Comparison of ENCODE assay signal across 9 cellular contexts in the genomic region with DNA sequence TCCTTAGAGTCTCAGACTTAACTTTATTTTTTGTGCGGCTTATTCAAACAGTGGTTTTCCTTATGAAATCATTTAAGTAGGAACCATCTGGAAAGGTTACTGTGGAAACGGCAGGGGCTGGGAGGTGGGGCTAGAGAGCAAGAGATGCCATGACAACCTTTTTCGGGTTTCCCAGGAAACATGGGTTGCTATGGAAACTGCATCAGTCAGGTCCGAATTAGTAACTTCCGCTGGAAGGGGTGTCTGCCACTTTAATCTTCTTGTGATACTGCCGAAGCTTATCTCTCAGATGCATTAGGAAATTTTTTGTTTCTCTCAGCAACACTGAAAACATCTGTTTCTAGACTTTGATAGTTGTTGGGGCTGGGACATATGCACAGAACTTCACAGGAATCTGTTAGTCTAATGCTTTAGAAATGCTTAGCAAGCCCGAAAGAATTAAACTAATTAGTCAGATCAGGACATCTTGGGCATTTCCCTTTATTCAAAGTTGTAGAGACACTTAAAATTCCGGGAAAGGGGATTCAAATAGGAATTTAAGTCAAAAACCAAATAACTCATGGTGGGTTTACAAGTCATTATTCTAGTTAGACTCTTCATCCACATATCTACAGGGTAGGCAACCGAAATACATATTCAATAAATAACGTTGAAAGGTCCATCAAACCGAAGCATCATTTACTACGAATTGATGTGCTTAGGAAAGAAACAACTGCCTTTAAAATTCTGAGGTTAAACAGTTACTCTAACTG. TPM values are rescaled to one million over a fixed set of nuclear protein-coding genes. Genes with fewer than 3 reads are reported as not detected.
DNase-seq lines count a peak whose midpoint lies in the region; TF ChIP-seq lines count a peak whose summit lies in the region.
"Had no signal": no experiment of that assay in that cellular context is flagged by ENCODE, and none has a peak within 500 bp of the region (broad histone marks: within the 10 kb centered on the region; RNA-seq: fewer than 3 reads in every experiment).

No MANE protein-coding gene starts in this region.

- H3K27ac ChIP-seq in coronary artery (no peak overlapping the region), smooth muscle cell (ENCODE audit: low read depth) (peak overlapping the region; percentile 20)
- H3K27ac ChIP-seq: VCaP had no signal

- no peaks in the 10 kb centered on the region for H3K36me3 ChIP-seq in smooth muscle cell (ENCODE audit: low read depth)

- peak overlapping the region; percentile 94 for H3K4me2 ChIP-seq in smooth muscle cell

- peaks cover 8% of the 10 kb centered on the region; the same call in 1 of the 2 replicates for H3K4me1 Mint-ChIP-seq in HFFc6 (ENCODE audit: low read depth)

- peaks cover 15% of the 10 kb centered on the region for H3K9me3 Mint-ChIP-seq in HFFc6

- no peak overlapping the region for H2AFZ ChIP-seq in smooth muscle cell (ENCODE audit: low read depth)

- peaks cover 6% of the 10 kb centered on the region for H3K36me3 Mint-ChIP-seq in HFFc6 (ENCODE audit: low read depth)

- no peak overlapping the region for H3K27ac Mint-ChIP-seq in HFFc6

- H3K4me1 ChIP-seq in smooth muscle cell (ENCODE audit: low read depth): peaks cover 9% of the 10 kb centered on the region

- peaks cover 5% of the 10 kb centered on the region for H3F3A ChIP-seq in smooth muscle cell (ENCODE audit: low read depth)

- peak overlapping the region; percentile 49 for H3K9ac ChIP-seq in smooth muscle cell (ENCODE audit: low read depth)

- no peak overlapping the region for H3K4me3 Mint-ChIP-seq in HFFc6

- peaks cover 25% of the 10 kb centered on the region for H3K27me3 ChIP-seq in smooth muscle cell (ENCODE audit: low read depth)

- peaks cover 10% of the 10 kb centered on the region for H3K79me2 ChIP-seq in smooth muscle cell (ENCODE audit: low read depth)

- H3K27me3 Mint-ChIP-seq in HFFc6 (ENCODE audit: insufficient read depth): peaks cover 20% of the 10 kb centered on the region

- H3K9me3 ChIP-seq in smooth muscle cell (replicated peaks; ENCODE audit: low read depth): no peaks in the 10 kb centered on the region

- H3K4me3 ChIP-seq in coronary artery (peak overlapping the region; percentile 78), smooth muscle cell (no peak overlapping the region)

- TF ChIP-seq CTCF in coronary artery (IDR thresholded peaks at IDR 0.05) (no peak), smooth muscle cell (IDR thresholded peaks at IDR 0.05; ENCODE audit: borderline replicate concordance, insufficient read depth, poor library complexity, severe bottlenecking) (no peak), HFFc6 (IDR thresholded peaks at IDR 0.05) (no peak)

- 50% methylated on average over 12 of the region's 12 CpGs for WGBS in smooth muscle cell (ENCODE audit: low lambda C conversion rate)

- peak; percentile 63 for DNase-seq in activated gamma-delta T cell treated with Interleukin-2 at 50 U/mL for 16 hours
- DNase-seq in activated gamma-delta T cell (lab: John Stamatoyannopoulos, UW): no peak
- DNase-seq in activated CD4-positive, CD25-positive, alpha-beta regulatory T cell treated with anti-CD3 and anti-CD28 coated beads, Interleukin-2, amount 50 U/mL, for 72 hours: peak; percentile 44
- no peak for DNase-seq in coronary artery (ENCODE audit: low spot score)
- no peak for DNase-seq in smooth muscle cell (lab: John Stamatoyannopoulos, UW; ENCODE audit: unreplicated experiment)
- no peak for DNase-seq in NCI-H226
- DNase-seq in HFFc6: no peak
- DNase-seq in globus pallidus (ENCODE audit: low spot score): no peak

- no peaks in the 10 kb centered on the region for H4K20me1 ChIP-seq in smooth muscle cell (ENCODE audit: low read depth)

RNA-seq across cellular contexts. Expression of a gene that starts 2.6 kb away (rescaled TPM):
- 5.5 and 9.3 TPM in 2 replicates for total RNA-seq in smooth muscle cell
- polyA plus RNA-seq in smooth muscle cell: 2.3 and 3.7 TPM in 2 replicates
- total RNA-seq in HFFc6 (2021; fragmentation: NEBNext Ultra II Directional; extraction: Animal tissue kit (Norgen Biotek cat#: 25700)): not detected

Comparison
In these comparisons a context has a peak if more than half of its experiments do, and no peak if none do; other contexts are left out.
1. DNase-seq: peak in activated gamma-delta T cell treated with Interleukin-2 at 50 U/mL for 16 hours (single experiment) and activated CD4-positive, CD25-positive, alpha-beta regulatory T cell treated with anti-CD3 and anti-CD28 coated beads, Interleukin-2, amount 50 U/mL, for 72 hours (single experiment); none in activated gamma-delta T cell (single experiment), coronary artery (single experiment), smooth muscle cell (single experiment), NCI-H226 (single experiment), HFFc6 (single experiment) and globus pallidus (single experiment).